8 cellular contexts compared by ENCODE assay signal in the genomic region with DNA sequence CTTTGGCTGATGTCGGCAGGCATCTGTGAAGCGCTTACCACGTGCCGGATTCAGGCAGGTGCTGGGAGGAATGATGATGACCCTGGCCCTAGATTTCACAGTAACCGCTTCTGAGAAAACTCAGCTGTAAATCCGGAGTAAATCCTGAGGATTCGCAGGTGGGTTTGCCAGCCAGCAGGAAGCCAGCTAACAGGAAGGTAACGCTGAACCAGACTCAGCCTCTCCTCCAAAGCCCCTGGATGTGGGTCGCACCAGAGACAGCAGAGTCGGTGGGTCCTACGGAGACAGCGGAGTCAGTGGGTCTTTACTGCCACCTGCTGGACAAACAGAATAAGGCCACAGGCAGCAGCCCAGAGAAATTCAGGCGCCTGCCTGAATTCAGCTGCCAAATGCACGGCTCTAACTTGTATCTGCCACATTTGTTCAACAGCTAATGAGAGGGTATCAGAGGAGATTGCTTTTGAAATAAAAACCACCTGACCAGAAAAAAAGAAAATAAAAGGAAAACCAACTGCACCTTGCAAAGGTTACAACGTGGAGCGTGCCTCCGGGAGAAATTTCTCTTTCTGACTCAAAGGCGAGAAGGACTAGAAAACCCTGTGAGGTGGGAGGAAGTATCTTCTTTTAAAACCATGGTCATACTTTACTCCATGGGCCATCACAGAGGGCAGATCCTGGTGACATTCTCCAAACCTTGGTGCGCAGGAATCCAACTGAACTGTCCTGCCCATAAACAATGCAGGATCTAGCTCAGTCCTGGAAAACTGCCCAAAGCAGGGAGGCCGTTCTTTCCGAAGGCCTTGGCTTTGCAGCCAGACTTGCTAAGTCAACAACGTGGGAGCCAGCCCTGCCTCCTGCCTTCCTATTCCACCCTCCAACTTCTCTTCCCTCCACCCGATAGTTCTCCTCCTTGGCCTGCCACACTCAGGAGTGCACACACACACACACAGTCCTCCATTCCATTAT. TPM values are rescaled to one million over a fixed set of nuclear protein-coding genes. Genes with fewer than 3 reads are reported as not detected.
DNase-seq lines count a peak whose midpoint lies in the region; ATAC-seq and TF ChIP-seq lines count a peak whose summit lies in the region.

No MANE protein-coding gene starts in this region.

- H3K4me1 ChIP-seq in right atrium auricular region: peaks cover 0 to 17% of the 10 kb centered on the region in 2 donors
- peaks cover 16% of the 10 kb centered on the region for H3K4me1 ChIP-seq in psoas muscle
- peaks cover 0 to 9% of the 10 kb centered on the region in 2 donors for H3K4me1 ChIP-seq in uterus

- intact Hi-C loops in psoas muscle (cut with DNase I) (loop anchor here (1.0 to 10.0 kb wide), 4 partner anchors 148 to 405 kb away; no protein-coding TSS in a partner anchor), uterus (cut with DNase I; ENCODE audit: low total_unique reads) (loop anchor here (5.0 kb wide), 2 partner anchors 285 to 405 kb away; no protein-coding TSS in a partner anchor)

- ATAC-seq in T-cell (replicated peaks in 1 of 4) (peak; percentile 64 to 90 (median 82)), psoas muscle (peak; percentile 86 to 96 (median 90))

- CTCF ChIA-PET in T-cell (lab: Charles Lee): interaction anchor here (0.5 to 1.7 kb wide), 6 partner anchors 12 to 911 kb away, joined by 3 to 11 read pairs (median 4); no protein-coding TSS in a partner anchor

- no peaks in the 10 kb centered on the region for H3K9me3 ChIP-seq in right atrium auricular region
- no peaks in the 10 kb centered on the region for H3K9me3 ChIP-seq in psoas muscle
- no peaks in the 10 kb centered on the region for H3K9me3 ChIP-seq in uterus

- TF ChIP-seq POLR2A in uterus (IDR thresholded peaks at IDR 0.05): peak in 1 of 2 donors; percentile 23

- H3K4me3 Mint-ChIP-seq in T-cell: no peak overlapping the region

- H3K36me3 ChIP-seq in right atrium auricular region (no peaks in the 10 kb centered on the region), psoas muscle (ENCODE audit: insufficient read depth in 1 of 2, low read depth in 1 of 2) (no peaks in the 10 kb centered on the region), uterus (no peaks in the 10 kb centered on the region)

- H3K27ac ChIP-seq in right atrium auricular region (peak overlapping the region; percentile 14 to 20), psoas muscle (no peak overlapping the region), uterus (peak overlapping the region; percentile 57 to 76)

- TF ChIP-seq CTCF in right atrium auricular region (IDR thresholded peaks at IDR 0.05) (peak; percentile 89 to 96), psoas muscle (IDR thresholded peaks at IDR 0.05) (peak; percentile 97), uterus (IDR thresholded peaks at IDR 0.05) (peak; percentile 94 to 98 (median 96))

- WGBS in psoas muscle, 3 donors: 8 to 16% (median 13%) methylated on average over 23 of the region's 23 CpGs

- no peak overlapping the region for H3K27ac Mint-ChIP-seq in T-cell

- no peaks in the 10 kb centered on the region for H3K9me3 Mint-ChIP-seq in T-cell

- DNase-seq in GM04503 (ENCODE audit: low read depth) (peak; percentile 44), NCI-H128 (lab: John Stamatoyannopoulos, UW; ENCODE audit: unreplicated experiment) (peak; percentile 35), T-cell (peak; percentile 20 to 67 (median 50)), amygdala (lab: John Stamatoyannopoulos, UW) (peak in 52 of 56 donors; percentile 14 to 82 (median 52)), right atrium auricular region (ENCODE audit: low spot score) (peak; percentile 83), psoas muscle (peak; percentile 57 to 76), uterus (peak; percentile 75 to 78), GF-D8 (lab: John Stamatoyannopoulos, UW) (no peak)

- H3K36me3 Mint-ChIP-seq in T-cell: no peaks in the 10 kb centered on the region

- H3K4me1 Mint-ChIP-seq in T-cell: no peaks in the 10 kb centered on the region

- POLR2A ChIA-PET in T-cell (lab: Charles Lee): no interaction called here

- H3K27me3 ChIP-seq in right atrium auricular region: no peaks in the 10 kb centered on the region
- H3K27me3 ChIP-seq in psoas muscle (ENCODE audit: insufficient read depth in 3 of 3, low read length in 2 of 3): no peaks in the 10 kb centered on the region
- no peaks in the 10 kb centered on the region for H3K27me3 ChIP-seq in uterus

- peaks cover 4 to 9% of the 10 kb centered on the region in 2 donors for H3K27me3 Mint-ChIP-seq in T-cell

- H3K4me3 ChIP-seq in right atrium auricular region (peak overlapping the region in 1 of 2 donors; percentile 26), psoas muscle (peak overlapping the region; percentile 37), uterus (peak overlapping the region in 1 of 2 donors; percentile 6)

RNA-seq across cellular contexts. Expression of a gene that starts 16.3 kb away (rescaled TPM):
- total RNA-seq in T-cell: 1 to 10 TPM; 2.1 to 6.7 (median 5.1) TPM
- 10 to 100 TPM; 67.8 to 73.9 TPM for total RNA-seq in right atrium auricular region
- 10 to 100 TPM; 35.2 to 54.5 (median 39.4) TPM for total RNA-seq in psoas muscle
- 100 to 1,000 TPM in 1 of 3 donors, 10 to 100 TPM in 2; 55.5 to 109 (median 75.3) TPM for polyA plus RNA-seq in psoas muscle
- 100 to 1,000 TPM in 1 of 4 donors, 10 to 100 TPM in 3; 36.5 to 114 (median 58.1) TPM for total RNA-seq in uterus

RNA-seq across cellular contexts. Expression of a gene that starts 58.8 kb away (rescaled TPM):
- 10 to 100 TPM; 32.4 to 62.7 (median 55.8) TPM for total RNA-seq in T-cell
- 10 to 100 TPM; 10.2 to 17.9 TPM for total RNA-seq in right atrium auricular region
- total RNA-seq in psoas muscle: 10 to 100 TPM; 31.3 to 44.5 (median 40.3) TPM
- 10 to 100 TPM; 38.7 to 74.6 (median 42.7) TPM for polyA plus RNA-seq in psoas muscle
- total RNA-seq in uterus: 10 to 100 TPM; 18.2 to 68.6 (median 38.4) TPM

Comparison
In these comparisons a context has a peak if more than half of its experiments do, and no peak if none do; other contexts are left out.
1. RNA of a gene that starts 16.3 kb away (total RNA-seq): 36.5 to 114 TPM in uterus, 67.8 to 73.9 TPM in right atrium auricular region and 35.2 to 54.5 TPM in psoas muscle; 2.1 to 6.7 TPM in T-cell; every median in the first group is over 4 times any median in the second.
2. Peak in every context shown above with its lines, with median percentiles within 50 percentile points of each other: CTCF ChIP-seq.